ENCODE assay signal across 26 cellular contexts in genomic region chr1:88875595-88875994, GRCh38.
"Had no signal": no experiment of that assay in that cellular context is flagged by ENCODE, and none has a peak within 500 bp of the region (broad histone marks: within the 10 kb centered on the region; RNA-seq: fewer than 3 reads in every experiment).

No MANE protein-coding gene starts in this region.

- H3K27me3 ChIP-seq: body of pancreas, breast epithelium, SJCRH30 had no signal

- H3K4me3 ChIP-seq: body of pancreas, breast epithelium, SJCRH30, SK-N-MC had no signal

- ATAC-seq: activated CD8-positive, alpha-beta T cell treated with anti-CD3 and anti-CD28 coated beads for 36 hours; activated T-cell treated with anti-CD3 and anti-CD28 coated beads, Interleukin-2, amount 50 U/mL, for 4 hours; body of pancreas; Panc1 had no signal

- H3K4me1 ChIP-seq: SJCRH30 had no signal

- H3K27ac ChIP-seq: body of pancreas, breast epithelium, KMS-11, SJCRH30 had no signal

- H3K9me3 Mint-ChIP-seq: activated CD4-positive, alpha-beta T cell treated with anti-CD3 and anti-CD28 coated beads, Interleukin-2, amount 10 ng/mL, durations not matched to agents 24 days and 14 days; activated CD8-positive, alpha-beta T cell treated with anti-CD3 and anti-CD28 coated beads for 36 hours; activated naive CD4-positive, alpha-beta T cell treated with anti-CD3 and anti-CD28 coated beads, Interleukin-2, amount 10 ng/mL, durations not matched to agents 7 days and 5 days; activated naive CD8-positive, alpha-beta T cell treated with anti-CD3 and anti-CD28 coated beads for 36 hours; activated T-cell treated with anti-CD3 and anti-CD28 coated beads, Interleukin-2, amount 50 U/mL, for 4 hours; activated T-helper 1 cell treated with anti-CD3 and anti-CD28 coated beads, Interleukin-12 subunit alpha, Interleukin-12 subunit beta, Interleukin-2, Interleukin-4 antibody, amounts not matched to agents 30 ng/mL and 10 ng/mL and 1 ng/mL, durations not matched to agents 14 hours and 24 hours and 36 hours; T-helper 2 cell treated with Interferon-gamma antibody and Interleukin-4, amounts not matched to agents 5 μg/mL and 100 μg/mL, for 36 hours had no signal

- H3K4me2 ChIP-seq: KMS-11 had no signal

- H3K27me3 Mint-ChIP-seq: activated CD4-positive, alpha-beta T cell treated with anti-CD3 and anti-CD28 coated beads, Interleukin-2, amount 10 ng/mL, durations not matched to agents 24 days and 14 days; activated CD8-positive, alpha-beta T cell treated with anti-CD3 and anti-CD28 coated beads for 36 hours; activated naive CD4-positive, alpha-beta T cell treated with anti-CD3 and anti-CD28 coated beads, Interleukin-2, amount 10 ng/mL, durations not matched to agents 7 days and 5 days; activated naive CD8-positive, alpha-beta T cell treated with anti-CD3 and anti-CD28 coated beads for 36 hours had no signal

- H3K9me3 ChIP-seq: body of pancreas, breast epithelium, SJCRH30 had no signal

- DNase-seq: activated CD4-positive, alpha-beta T cell treated with anti-CD3 and anti-CD28 coated beads, Interleukin-2, amount 10 ng/mL, durations not matched to agents 24 days and 14 days; activated CD4-positive, alpha-beta T cell treated with anti-CD3 and anti-CD28 coated beads, Interleukin-2, amount 50 U/mL, for 4 hours; activated CD8-positive, alpha-beta T cell treated with anti-CD3 and anti-CD28 coated beads for 36 hours; activated effector memory CD4-positive, alpha-beta T cell treated with Interleukin-2 at 50 U/mL for 16 hours; activated naive CD4-positive, alpha-beta T cell treated with anti-CD3 and anti-CD28 coated beads, Interleukin-2, amount 10 ng/mL, durations not matched to agents 7 days and 5 days; activated naive CD8-positive, alpha-beta T cell treated with anti-CD3 and anti-CD28 coated beads for 36 hours; activated T-cell treated with anti-CD3 and anti-CD28 coated beads, Interleukin-2, amount 50 U/mL, for 4 hours; amygdala; body of pancreas; NCI-H1092 treated with DMSO at 0.1 percent for 48 hours; NCI-H1417; NCI-H146; NCI-H187 treated with DMSO at 0.1 percent for 48 hours; NCI-H2081; NCI-H345; NCI-H524 treated with DMSO at 0.1 percent for 48 hours; SHP77; SJCRH30 had no signal

- H3K27ac Mint-ChIP-seq: activated CD4-positive, alpha-beta T cell treated with anti-CD3 and anti-CD28 coated beads, Interleukin-2, amount 10 ng/mL, durations not matched to agents 24 days and 14 days; activated CD8-positive, alpha-beta T cell treated with anti-CD3 and anti-CD28 coated beads for 36 hours; activated naive CD4-positive, alpha-beta T cell treated with anti-CD3 and anti-CD28 coated beads, Interleukin-2, amount 10 ng/mL, durations not matched to agents 7 days and 5 days; activated naive CD8-positive, alpha-beta T cell treated with anti-CD3 and anti-CD28 coated beads for 36 hours; activated T-helper 1 cell treated with anti-CD3 and anti-CD28 coated beads, Interleukin-12 subunit alpha, Interleukin-12 subunit beta, Interleukin-2, Interleukin-4 antibody, amounts not matched to agents 30 ng/mL and 10 ng/mL and 1 ng/mL, durations not matched to agents 14 hours and 24 hours and 36 hours; T-helper 2 cell treated with Interferon-gamma antibody and Interleukin-4, amounts not matched to agents 5 μg/mL and 100 μg/mL, for 36 hours had no signal

- FAIRE-seq: astrocyte, TTC549 had no signal

- H3K36me3 ChIP-seq: breast epithelium had no signal

- H3K4me3 Mint-ChIP-seq: activated CD4-positive, alpha-beta T cell treated with anti-CD3 and anti-CD28 coated beads, Interleukin-2, amount 10 ng/mL, durations not matched to agents 24 days and 14 days; activated CD8-positive, alpha-beta T cell treated with anti-CD3 and anti-CD28 coated beads for 36 hours; activated naive CD4-positive, alpha-beta T cell treated with anti-CD3 and anti-CD28 coated beads, Interleukin-2, amount 10 ng/mL, durations not matched to agents 7 days and 5 days; activated naive CD8-positive, alpha-beta T cell treated with anti-CD3 and anti-CD28 coated beads for 36 hours; activated T-cell treated with anti-CD3 and anti-CD28 coated beads, Interleukin-2, amount 50 U/mL, for 4 hours; activated T-helper 1 cell treated with anti-CD3 and anti-CD28 coated beads, Interleukin-12 subunit alpha, Interleukin-12 subunit beta, Interleukin-2, Interleukin-4 antibody, amounts not matched to agents 30 ng/mL and 10 ng/mL and 1 ng/mL, durations not matched to agents 14 hours and 24 hours and 36 hours; T-helper 2 cell treated with Interferon-gamma antibody and Interleukin-4, amounts not matched to agents 5 μg/mL and 100 μg/mL, for 36 hours had no signal

- H3K9ac ChIP-seq: KMS-11 had no signal
